ENCODE assay signal across 13 cellular contexts in genomic region chr15:50260969-50261496, GRCh38. TPM values are rescaled to one million over a fixed set of nuclear protein-coding genes. Genes with fewer than 3 reads are reported as not detected.
DNase-seq lines count a peak whose midpoint lies in the region; ATAC-seq, FAIRE-seq and TF ChIP-seq lines count a peak whose summit lies in the region.
"Had no signal": no experiment of that assay in that cellular context is flagged by ENCODE, and none has a peak within 500 bp of the region (broad histone marks: within the 10 kb centered on the region; RNA-seq: fewer than 3 reads in every experiment).

No MANE protein-coding gene starts in this region.

- TF ChIP-seq EP300 in K562 (IDR thresholded peaks at IDR 0.05; ENCODE audit: low read length), result peak; percentile 99

- no peaks in the 10 kb centered on the region for H3K27me3 ChIP-seq in K562 (ENCODE audit: control insufficient read depth in 2 of 2, insufficient read depth in 2 of 2, low read length in 2 of 2)
- peaks cover 10% of the 10 kb centered on the region for H3K27me3 ChIP-seq in foreskin keratinocyte
- no peaks in the 10 kb centered on the region for H3K27me3 ChIP-seq in thyroid gland
- no peaks in the 10 kb centered on the region for H3K27me3 ChIP-seq in Peyer's patch

- H4K20me1 ChIP-seq in K562 (replicated peaks; ENCODE audit: control insufficient read depth, insufficient read depth, low read length), result no peaks in the 10 kb centered on the region

- peak overlapping the region; percentile 65; the same call in 1 of the 2 replicates for H3K4me2 ChIP-seq in K562 (ENCODE audit: insufficient read depth, low read length)

- no peak for TF ChIP-seq POLR2A in K562 (conservative IDR thresholded peaks at IDR 0.05)
- no peak for TF ChIP-seq POLR2A in thyroid gland (IDR thresholded peaks at IDR 0.05)
- TF ChIP-seq POLR2A in Peyer's patch (IDR thresholded peaks at IDR 0.05), result no peak

- peak overlapping the region in 1 of 2 experiments; percentile 46; a peak in 1 of 4 replicates for H3K9ac ChIP-seq in K562 (ENCODE audit: insufficient read depth in 1 of 2, low read depth in 2 of 2, low read length in 2 of 2)

- intact Hi-C loops in K562 (cut with micrococcal nuclease) (loop anchor here (2.0 to 5.0 kb wide), 5 partner anchors 26 to 161 kb away; partner anchors contain the start of genes SLC27A2 and USP8), thyroid gland (cut with DNase I) (no loop called here)

- no peaks in the 10 kb centered on the region for H3K9me1 ChIP-seq in K562 (ENCODE audit: control insufficient read depth, insufficient read depth, low read length)

- POLR2A ChIA-PET in K562 (lab: Yijun Ruan, JAX), result interaction anchor here (0.5 to 3.4 kb wide), 15 partner anchors 9 to 94 kb away, joined by 3 to 28 read pairs (median 4); partner anchors contain the start of gene GABPB1

- H3K27ac ChIP-seq in K562 (ENCODE audit: extremely low read depth, low read depth, low read length), result peak overlapping the region; percentile 85
- H3K27ac ChIP-seq in foreskin keratinocyte, result no peak overlapping the region
- no peak overlapping the region for H3K27ac ChIP-seq in thyroid gland
- no peak overlapping the region for H3K27ac ChIP-seq in Peyer's patch

- in situ Hi-C loops in K562 (cut with MboI), result no loop called here

- H3K4me3 ChIP-seq in K562 (no peak overlapping the region), thyroid gland (replicated peaks in 1 of 3) (no peak overlapping the region), Peyer's patch (no peak overlapping the region)

- no peaks in the 10 kb centered on the region for H3K79me2 ChIP-seq in K562 (ENCODE audit: control insufficient read depth, insufficient read depth, low read length)

- H2AFZ ChIP-seq in K562 (ENCODE audit: low read depth, low read length), result 0 out of 2 replicates have a peak overlapping the region, but pooled peaks have one; percentile 3

- TF ChIP-seq CTCF in GM10266 (IDR thresholded peaks at IDR 0.05; ENCODE audit: control insufficient read depth, insufficient read depth, low read depth, missing control alignments) (no peak), K562 (IDR thresholded peaks at IDR 0.05 in 2 of 3, conservative IDR thresholded peaks at IDR 0.05 in 1 of 3; ENCODE audit: insufficient read depth in 2 of 3, low read depth in 1 of 3, low read length in 3 of 3) (0 out of 6 replicates have a peak, but pooled peaks of 1 of the 3 experiments have one; percentile 3), foreskin keratinocyte (conservative IDR thresholded peaks at IDR 0.05) (no peak), thyroid gland (IDR thresholded peaks at IDR 0.05) (no peak), Peyer's patch (IDR thresholded peaks at IDR 0.05) (no peak)

- peak; percentile 58 for ATAC-seq in GM19395 (IDR thresholded peaks at IDR 0.05; ENCODE audit: unreplicated experiment)
- peak; percentile 58 for ATAC-seq in HG03432 (IDR thresholded peaks at IDR 0.05; ENCODE audit: unreplicated experiment)
- peak; percentile 85 for ATAC-seq in K562
- no peak for ATAC-seq in foreskin keratinocyte

- peak; percentile 27 for DNase-seq in GM10266 (ENCODE audit: extremely low spot score)
- peak; percentile 85 to 90 (median 88) for DNase-seq in K562 (ENCODE audit: extremely low read depth in 1 of 4, low spot score in 3 of 4)
- no peak for DNase-seq in medulla oblongata (ENCODE audit: extremely low spot score)
- no peak for DNase-seq in foreskin keratinocyte
- no peak for DNase-seq in thyroid gland
- no peak for DNase-seq in Peyer's patch
- DNase-seq: anterior cingulate cortex, COR-L47, NCI-H510A, T1000 had no signal

- H3K9me3 ChIP-seq in K562 (replicated peaks; ENCODE audit: control insufficient read depth, insufficient read depth, low read depth, low read length) (no peaks in the 10 kb centered on the region), thyroid gland (no peaks in the 10 kb centered on the region), Peyer's patch (no peaks in the 10 kb centered on the region)

- TF ChIP-seq RAD21 in K562 (CRISPR knock-in tag; conservative IDR thresholded peaks at IDR 0.05 in 1 of 2, IDR thresholded peaks at IDR 0.05 in 1 of 2), result no peak; a peak in 2 of 4 replicates

- BruUV-seq in K562 (replicated peaks; lab: Mats Ljungman, UMichigan), result no TSS peak

- WGBS in K562 (ENCODE audit: insufficient coverage, low coverage, missing lambda C conversion rate), result 0% methylated on average over 2 of the region's 2 CpGs
- 73 to 75% methylated on average over 2 of the region's 2 CpGs for WGBS in thyroid gland, 2 donors

- no peaks in the 10 kb centered on the region for H3K36me3 ChIP-seq in K562 (ENCODE audit: control insufficient read depth, insufficient read depth, low read length)
- no peaks in the 10 kb centered on the region for H3K36me3 ChIP-seq in thyroid gland
- no peaks in the 10 kb centered on the region for H3K36me3 ChIP-seq in Peyer's patch

- H3K4me1 ChIP-seq in K562 (replicated peaks in 1 of 2; ENCODE audit: control insufficient read depth in 2 of 2, insufficient read depth in 2 of 2, low read length in 2 of 2), result peaks cover 58 to 59% of the 10 kb centered on the region in 2 experiments
- H3K4me1 ChIP-seq in foreskin keratinocyte, result no peaks in the 10 kb centered on the region
- H3K4me1 ChIP-seq in thyroid gland, result no peaks in the 10 kb centered on the region
- no peaks in the 10 kb centered on the region for H3K4me1 ChIP-seq in Peyer's patch

- CTCF ChIA-PET in K562 (lab: Yijun Ruan, JAX; ENCODE audit: low intra/inter-chr PET ratio), result no interaction called here

- no peak for FAIRE-seq in K562 (lab: Jason Lieb, UNC)

TF ChIP-seq in K562, 482 proteins besides CTCF, POLR2A, EP300 and RAD21 (continues in another document):
- TF ChIP-seq MED1 (CRISPR knock-in tag; IDR thresholded peaks at IDR 0.05; ENCODE audit: borderline replicate concordance), result no peak
- TF ChIP-seq RBM14 (IDR thresholded peaks at IDR 0.05; ENCODE audit: borderline replicate concordance, insufficient read depth, low read depth, low read length), result no peak
- TF ChIP-seq ZNF707 (CRISPR knock-in tag; conservative IDR thresholded peaks at IDR 0.05), result no peak
- no peak; the same call in 1 of the 2 replicates for TF ChIP-seq ZBTB9 (CRISPR knock-in tag; IDR thresholded peaks at IDR 0.05)
- TF ChIP-seq, protein P1, sequence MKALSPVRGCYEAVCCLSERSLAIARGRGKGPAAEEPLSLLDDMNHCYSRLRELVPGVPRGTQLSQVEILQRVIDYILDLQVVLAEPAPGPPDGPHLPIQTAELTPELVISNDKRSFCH (CRISPR knock-in tag; IDR thresholded peaks at IDR 0.05), result no peak
- TF ChIP-seq, protein P1 (tag; IDR thresholded peaks at IDR 0.05), result 0 out of 2 replicates have a peak, but pooled peaks have one; percentile 10
- TF ChIP-seq GATAD2A (IDR thresholded peaks at IDR 0.05), result peak; percentile 87
- TF ChIP-seq KLF6 (CRISPR knock-in tag; IDR thresholded peaks at IDR 0.05; ENCODE audit: borderline replicate concordance), result no peak
- no peak for TF ChIP-seq U2AF1 (optimal IDR thresholded peaks at IDR 0.05; ENCODE audit: low read depth, low read length)
- TF ChIP-seq PURB (CRISPR knock-in tag; IDR thresholded peaks at IDR 0.05; ENCODE audit: low read depth), result no peak
- no peak for TF ChIP-seq IRF1 (CRISPR knock-in tag; IDR thresholded peaks at IDR 0.05; ENCODE audit: borderline replicate concordance)

RNA-seq across cellular contexts. Expression of gene HDC, which starts 4.5 kb away (rescaled TPM):
- total RNA-seq in K562 (2011; cell fraction: chromatin; rRNA removed; ENCODE audit: low replicate concordance), result 0.65 TPM in 1 of 2 replicates, not detected in the other
- 0.13 TPM in 1 of 2 replicates, not detected in the other for total RNA-seq in K562 (2011; cell fraction: nucleolus; rRNA removed)
- total RNA-seq in K562 (2011; cell fraction: nucleoplasm; rRNA removed), result 0.31 and 0.37 TPM in 2 replicates
- total RNA-seq in K562 (2014; rRNA removed) (0.37 and 2.0 TPM in 2 replicates), K562 (2014; rRNA removed; fragmentation: Illumina TruSeq; extraction: Trizol) (0.33 and 0.70 TPM in 2 replicates), K562 (2015; rRNA removed; fragmentation: Illumina TruSeq; extraction: Trizol) (4.3 and 5.3 TPM in 2 replicates), K562 (2021) (0.71 and 1.1 TPM in 2 replicates), foreskin keratinocyte (not detected in 2 replicates), thyroid gland (under 1 TPM in 1 of 4 donors, not detected in 3; 0.45 TPM), Peyer's patch (10 to 100 TPM in 1 of 4 donors, 1 to 10 TPM in 1, under 1 TPM in 1, not detected in 1; 0.80 to 21.5 (median 1.2) TPM)
- polyA plus RNA-seq in K562 (2011; rRNA removed) (0.20 and 0.26 TPM in 2 replicates), K562 (2014; fragmentation: Illumina TruSeq; extraction: Trizol) (1.1 and 1.4 TPM in 2 replicates), K562 (2014; fragmentation: Nextera tagmentation; extraction: Ambion mirVana) (under 1 TPM; 0.69 to 0.99 TPM), K562 (2014; rRNA removed) (1.5 and 2.5 TPM in 2 replicates), foreskin keratinocyte (not detected in 2 replicates)
- polyA plus RNA-seq in K562 (2011; cell fraction: cytosol; rRNA removed), result 0.31 TPM in 1 of 2 replicates, not detected in the other
- 0.91 and 1.6 TPM in 2 replicates for polyA plus RNA-seq in K562 (2011; cell fraction: nucleus; rRNA removed)
- polyA plus RNA-seq in K562 (2012), result 4.9 and 5.5 TPM in 2 replicates
- polyA minus RNA-seq in K562 (2011; rRNA and poly(A)+ RNA removed), result 0.21 TPM in 1 of 2 replicates, not detected in the other
- polyA minus RNA-seq in K562 (2011; cell fraction: cytosol; rRNA and poly(A)+ RNA removed), result not detected in 2 replicates
- 0.11 and 0.13 TPM in 2 replicates for polyA minus RNA-seq in K562 (2011; cell fraction: nucleus; rRNA and poly(A)+ RNA removed)
- total RNA-seq: temporal lobe had no signal

Comparison
In these comparisons a context has a peak if more than half of its experiments do, and no peak if none do; other contexts are left out.
1. DNase-seq: peak in GM10266 (single experiment) and K562 (4 of 4); none in medulla oblongata (single experiment), foreskin keratinocyte (0 of 2), thyroid gland (0 of 2) and Peyer's patch (0 of 3).